19 cellular contexts compared by ENCODE assay signal in the genomic region with DNA sequence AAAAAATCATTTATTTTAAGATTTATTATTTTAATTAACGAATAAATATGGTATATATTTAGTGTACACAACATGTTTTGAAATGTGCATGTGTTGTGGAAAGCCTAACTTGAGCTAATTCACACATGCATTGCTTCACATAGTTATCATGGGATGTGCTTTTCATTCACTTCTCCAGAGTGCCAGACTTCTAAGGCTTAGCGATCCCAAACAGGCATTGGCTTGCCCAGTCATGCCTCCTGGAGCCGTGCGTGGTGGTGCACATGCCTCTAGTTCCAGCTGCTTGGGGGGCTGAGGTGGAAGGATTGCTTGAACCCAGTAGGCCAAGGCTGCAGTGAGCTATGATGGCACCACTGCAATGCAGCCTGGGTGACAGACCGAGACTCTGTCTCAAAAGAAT. TPM values are rescaled to one million over a fixed set of nuclear protein-coding genes. Genes with fewer than 3 reads are reported as not detected.
DNase-seq lines count a peak whose midpoint lies in the region; ATAC-seq, FAIRE-seq and TF ChIP-seq lines count a peak whose summit lies in the region.
"Had no signal": no experiment of that assay in that cellular context is flagged by ENCODE, and none has a peak within 500 bp of the region (broad histone marks: within the 10 kb centered on the region; RNA-seq: fewer than 3 reads in every experiment).

No MANE protein-coding gene starts in this region.

- H3K9me3 ChIP-seq in keratinocyte (ENCODE audit: control insufficient read depth, low read depth, low read length), result peaks cover 2% of the 10 kb centered on the region

- no peaks in the 10 kb centered on the region for H3K27me3 ChIP-seq in keratinocyte (ENCODE audit: control insufficient read depth, extremely low read depth, insufficient read depth, low read length)

- DNase-seq in DMS 273 (lab: John Stamatoyannopoulos, UW; ENCODE audit: unreplicated experiment), result peak; percentile 42
- no peak for DNase-seq in DMS 273 treated with DMSO at 0.1 percent for 48 hours (lab: John Stamatoyannopoulos, UW)
- DNase-seq in NCI-H1694 (lab: John Stamatoyannopoulos, UW), result peak; percentile 47
- peak; percentile 11 for DNase-seq in ecto neural progenitor cell (ENCODE audit: low spot score)
- DNase-seq in keratinocyte (ENCODE audit: low read depth, low spot score), result peak; percentile 52
- no peak for DNase-seq in dermis blood vessel endothelial cell
- no peak for DNase-seq in effector CD4-positive, alpha-beta T cell
- DNase-seq: COR-L47, DMS53, GF-D8, HCEC 1CT, HFFc6 had no signal

- no peak overlapping the region for H2AFZ ChIP-seq in keratinocyte (ENCODE audit: control insufficient read depth, low read length)

- TF ChIP-seq CTCF in keratinocyte (optimal IDR thresholded peaks at IDR 0.05 in 1 of 3, IDR thresholded peaks at IDR 0.05 in 1 of 3, conservative IDR thresholded peaks at IDR 0.05 in 1 of 3; ENCODE audit: extremely low read depth in 1 of 3, insufficient read depth in 2 of 3, low read length in 3 of 3), result no peak

- peak; percentile 93 for FAIRE-seq in keratinocyte (lab: Jason Lieb, UNC)
- FAIRE-seq: D721Med, GM19239 had no signal

- H4K20me1 ChIP-seq in keratinocyte (ENCODE audit: control insufficient read depth, extremely low read depth, insufficient read depth, low read length), result no peaks in the 10 kb centered on the region

- no peak overlapping the region for H3K4me3 ChIP-seq in keratinocyte (ENCODE audit: control insufficient read depth in 2 of 3, extremely low read depth in 1 of 3, insufficient read depth in 2 of 3, low read depth in 1 of 3, low read length in 3 of 3)

- H3K4me1 ChIP-seq in keratinocyte (ENCODE audit: control insufficient read depth, extremely low read depth, insufficient read depth, low read length), result peaks cover 27% of the 10 kb centered on the region

- H3K79me2 ChIP-seq in keratinocyte (ENCODE audit: control insufficient read depth, insufficient read depth, low read length), result peaks cover 3% of the 10 kb centered on the region

- H3K36me3 ChIP-seq in keratinocyte (ENCODE audit: control insufficient read depth in 2 of 2, extremely low read depth in 1 of 2, insufficient read depth in 2 of 2, low read length in 2 of 2), result peaks cover 0 to 5% of the 10 kb centered on the region in 2 experiments

- no peaks in the 10 kb centered on the region for H3K9me1 ChIP-seq in keratinocyte (ENCODE audit: control insufficient read depth, extremely low read depth, insufficient read depth, low read length)

- H3K4me2 ChIP-seq in keratinocyte (ENCODE audit: control insufficient read depth, extremely low read depth, insufficient read depth, low read depth, low read length), result peak overlapping the region; percentile 33

- H3K9ac ChIP-seq in keratinocyte (ENCODE audit: control insufficient read depth, extremely low read depth, insufficient read depth, low read length), result no peak overlapping the region

- ATAC-seq in HG02759 (IDR thresholded peaks at IDR 0.05; ENCODE audit: unreplicated experiment), result no peak
- ATAC-seq: CD8-positive, alpha-beta T cell had no signal

- dilution Hi-C loops in keratinocyte (cut with MboI; ENCODE audit: extremely low pct_ligation_motif_present, low sequenced_read_pairs), result no loop called here

- H3K27ac ChIP-seq in keratinocyte (ENCODE audit: control insufficient read depth, insufficient read depth, low read length), result peak overlapping the region; percentile 61
- H3K27ac ChIP-seq: 22Rv1, HL-60 had no signal

RNA-seq across cellular contexts. Expression of gene ARHGEF4, which starts 40.5 kb away (rescaled TPM):
- 22.6 to 40.6 TPM (median 26.2 TPM) in 3 replicates for polyA plus RNA-seq in keratinocyte
- 102 TPM for polyA plus RNA-seq in keratinocyte (2011; ENCODE audit: low read depth)
- polyA plus RNA-seq in keratinocyte (2011; cell fraction: cytosol; rRNA removed), result 6.9 and 11.2 TPM in 2 replicates
- 138 and 177 TPM in 2 replicates for polyA plus RNA-seq in keratinocyte (2011; cell fraction: nucleus; rRNA removed)
- 34.2 and 76.3 TPM in 2 replicates for polyA plus RNA-seq in keratinocyte (2012; ENCODE audit: low replicate concordance)
- 58.4 to 67.9 TPM (median 64.0 TPM) in 3 replicates for polyA minus RNA-seq in keratinocyte
- 51.4 TPM for polyA minus RNA-seq in keratinocyte (2011; cell fraction: cytosol; rRNA and poly(A)+ RNA removed)
- 166 and 173 TPM in 2 replicates for polyA minus RNA-seq in keratinocyte (2011; cell fraction: nucleus; rRNA and poly(A)+ RNA removed)
- 0.33 and 0.68 TPM in 2 replicates for total RNA-seq in dermis blood vessel endothelial cell
- polyA plus RNA-seq: CD14-positive monocyte had no signal

Comparison
In these comparisons a context has a peak if more than half of its experiments do, and no peak if none do; other contexts are left out.
1. DNase-seq: peak in DMS 273 (single experiment), NCI-H1694 (single experiment), ecto neural progenitor cell (single experiment) and keratinocyte (single experiment); none in DMS 273 treated with DMSO at 0.1 percent for 48 hours (single experiment), dermis blood vessel endothelial cell (single experiment) and effector CD4-positive, alpha-beta T cell (single experiment).